ENCODE assay signal across 9 cellular contexts in the genomic region with DNA sequence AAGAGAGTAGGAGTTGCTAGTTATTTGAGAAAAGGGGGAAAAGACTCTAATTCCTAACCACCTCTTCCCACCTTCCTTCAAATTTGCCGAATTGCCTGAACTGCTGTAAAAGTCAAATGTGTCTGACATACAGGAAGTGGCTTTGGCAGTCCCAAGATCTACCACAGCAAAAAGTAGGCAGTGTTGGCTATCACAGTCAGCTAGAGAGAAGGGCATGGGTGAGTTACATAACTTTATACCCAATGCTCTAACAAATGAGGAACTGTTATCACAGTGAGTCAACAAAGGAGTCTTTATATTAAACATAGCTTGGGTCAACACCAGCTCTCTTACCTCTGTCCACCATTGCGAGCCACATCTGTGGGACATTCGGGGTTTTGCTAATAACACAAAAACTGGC. TPM values are rescaled to one million over a fixed set of nuclear protein-coding genes. Genes with fewer than 3 reads are reported as not detected.
DNase-seq lines count a peak whose midpoint lies in the region; ATAC-seq and TF ChIP-seq lines count a peak whose summit lies in the region.
"Had no signal": no experiment of that assay in that cellular context is flagged by ENCODE, and none has a peak within 500 bp of the region (broad histone marks: within the 10 kb centered on the region; RNA-seq: fewer than 3 reads in every experiment).

No MANE protein-coding gene starts in this region.

- H3K4me3 Mint-ChIP-seq in activated naive CD8-positive, alpha-beta T cell treated with anti-CD3 and anti-CD28 coated beads, Interleukin-2, amount 50 U/mL, for 24 hours = peak overlapping the region; percentile 90
- H3K4me3 Mint-ChIP-seq in neural crest cell = peak overlapping the region; percentile 100

- peak; percentile 57 for DNase-seq in DMS53 (lab: John Stamatoyannopoulos, UW)
- DNase-seq in DMS53 treated with DMSO at 0.1 percent for 48 hours (lab: John Stamatoyannopoulos, UW; ENCODE audit: unreplicated experiment) = no peak
- peak; percentile 15 for DNase-seq in NCI-H2107 (lab: John Stamatoyannopoulos, UW)
- no peak for DNase-seq in activated naive CD8-positive, alpha-beta T cell treated with anti-CD3 and anti-CD28 coated beads, Interleukin-2, amount 50 U/mL, for 24 hours
- DNase-seq in neural crest cell (ENCODE audit: low read depth, low spot score) = no peak
- DNase-seq in omental fat pad (ENCODE audit: low spot score) = no peak
- DNase-seq in occipital lobe (lab: John Stamatoyannopoulos, UW) = no peak

- no peaks in the 10 kb centered on the region for H3K36me3 Mint-ChIP-seq in activated naive CD8-positive, alpha-beta T cell treated with anti-CD3 and anti-CD28 coated beads, Interleukin-2, amount 50 U/mL, for 24 hours (ENCODE audit: low read depth)
- no peaks in the 10 kb centered on the region for H3K36me3 Mint-ChIP-seq in neural crest cell (ENCODE audit: low read depth)

- TF ChIP-seq CTCF in neural crest cell (conservative IDR thresholded peaks at IDR 0.05) (peak; percentile 33), omental fat pad (IDR thresholded peaks at IDR 0.05) (no peak)

- ATAC-seq in HG02623 (IDR thresholded peaks at IDR 0.05; ENCODE audit: unreplicated experiment) = peak; percentile 25
- peak; percentile 54 for ATAC-seq in activated naive CD8-positive, alpha-beta T cell treated with anti-CD3 and anti-CD28 coated beads, Interleukin-2, amount 50 U/mL, for 24 hours
- ATAC-seq in omental fat pad (ENCODE audit: low FRiP score) = no peak

- no peaks in the 10 kb centered on the region for H3K9me3 Mint-ChIP-seq in activated naive CD8-positive, alpha-beta T cell treated with anti-CD3 and anti-CD28 coated beads, Interleukin-2, amount 50 U/mL, for 24 hours
- H3K9me3 Mint-ChIP-seq in neural crest cell = no peaks in the 10 kb centered on the region
- H3K9me3 Mint-ChIP-seq: T-helper 1 cell treated with Interleukin-12 subunit alpha and Interleukin-12 subunit beta and Interleukin-4 antibody, amounts not matched to agents 30 μg/mL and 1 μg/mL, for 36 hours had no signal

- H3K27ac Mint-ChIP-seq in activated naive CD8-positive, alpha-beta T cell treated with anti-CD3 and anti-CD28 coated beads, Interleukin-2, amount 50 U/mL, for 24 hours = peak overlapping the region; percentile 54
- no peak overlapping the region for H3K27ac Mint-ChIP-seq in neural crest cell (ENCODE audit: unreplicated experiment)
- H3K27ac Mint-ChIP-seq: T-helper 1 cell treated with Interleukin-12 subunit alpha and Interleukin-12 subunit beta and Interleukin-4 antibody, amounts not matched to agents 30 μg/mL and 1 μg/mL, for 36 hours had no signal

- H3K4me1 Mint-ChIP-seq in activated naive CD8-positive, alpha-beta T cell treated with anti-CD3 and anti-CD28 coated beads, Interleukin-2, amount 50 U/mL, for 24 hours = peaks cover 33% of the 10 kb centered on the region
- H3K4me1 Mint-ChIP-seq in neural crest cell = peaks cover 60% of the 10 kb centered on the region

- no peaks in the 10 kb centered on the region for H3K27me3 Mint-ChIP-seq in activated naive CD8-positive, alpha-beta T cell treated with anti-CD3 and anti-CD28 coated beads, Interleukin-2, amount 50 U/mL, for 24 hours
- peaks cover 33% of the 10 kb centered on the region for H3K27me3 Mint-ChIP-seq in neural crest cell (ENCODE audit: low read depth)

RNA-seq across cellular contexts. Expression of a gene that starts 2.4 kb away (rescaled TPM):
- total RNA-seq in neural crest cell = 21.0 and 21.8 TPM in 2 replicates
- total RNA-seq in omental fat pad = 10 to 100 TPM; 13.7 to 59.9 (median 20.3) TPM
- total RNA-seq in occipital lobe = 2.8 TPM

Comparison
In these comparisons a context has a peak if more than half of its experiments do, and no peak if none do; other contexts are left out.
1. DNase-seq: peak in DMS53 (single experiment) and NCI-H2107 (single experiment); none in DMS53 treated with DMSO at 0.1 percent for 48 hours (single experiment), activated naive CD8-positive, alpha-beta T cell treated with anti-CD3 and anti-CD28 coated beads, Interleukin-2, amount 50 U/mL, for 24 hours (single experiment), neural crest cell (single experiment), omental fat pad (single experiment) and occipital lobe (single experiment).